15 cellular contexts compared by ENCODE assay signal in genomic region chr12:118480235-118480634, GRCh38.
DNase-seq lines count a peak whose midpoint lies in the region; ATAC-seq and TF ChIP-seq lines count a peak whose summit lies in the region.
"Had no signal": no experiment of that assay in that cellular context is flagged by ENCODE, and none has a peak within 500 bp of the region (broad histone marks: within the 10 kb centered on the region; RNA-seq: fewer than 3 reads in every experiment).

No MANE protein-coding gene starts in this region.

- H3K4me3 ChIP-seq in left ventricle myocardium inferior (no peak overlapping the region), brain microvascular endothelial cell (ENCODE audit: low read depth, low read length) (no peak overlapping the region)
- H3K4me3 ChIP-seq in naive thymus-derived CD4-positive, alpha-beta T cell (ENCODE audit: low read length): no peak overlapping the region
- H3K4me3 ChIP-seq: BLaER1 treated with 17β-estradiol and CSF1 and Interleukin-3, amounts not matched to agents 10 nM and 100 nM; GM23338 had no signal

- TF ChIP-seq CTCF in left ventricle myocardium inferior (IDR thresholded peaks at IDR 0.05; ENCODE audit: borderline replicate concordance) (no peak), brain microvascular endothelial cell (IDR thresholded peaks at IDR 0.05; ENCODE audit: low read depth, low read length, missing control alignments) (no peak)

- no peak for DNase-seq in Right ventricle myocardium superior
- DNase-seq in left ventricle myocardium inferior: no peak
- peak; percentile 35 for DNase-seq in brain microvascular endothelial cell
- peak; percentile 1 for DNase-seq in iris pigment epithelial cell (ENCODE audit: low read depth)
- DNase-seq in naive thymus-derived CD4-positive, alpha-beta T cell: no peak
- no peak for DNase-seq in NCI-H526 treated with DMSO at 0.1 percent for 48 hours (lab: John Stamatoyannopoulos, UW)
- DNase-seq: 8988T; Calu3; CD8-positive, alpha-beta T cell; DMS79 treated with DMSO at 0.1 percent for 48 hours; HCEC 1CT had no signal

- no peak overlapping the region for H3K4me3 Mint-ChIP-seq in naive thymus-derived CD4-positive, alpha-beta T cell
- H3K4me3 Mint-ChIP-seq: B cell; CD8-positive, alpha-beta T cell; GM23338 had no signal

- H3K4me1 Mint-ChIP-seq in naive thymus-derived CD4-positive, alpha-beta T cell: no peaks in the 10 kb centered on the region
- H3K4me1 Mint-ChIP-seq: B cell, GM23338 had no signal

- peaks cover 0 to 8% (median 3%) of the 10 kb centered on the region in 5 donors for H3K27me3 Mint-ChIP-seq in naive thymus-derived CD4-positive, alpha-beta T cell

- peak; percentile 60 for ATAC-seq in Right ventricle myocardium superior (ENCODE audit: poor library complexity)
- no peak for ATAC-seq in GM18909 (IDR thresholded peaks at IDR 0.05; ENCODE audit: poor library complexity, unreplicated experiment)
- no peak for ATAC-seq in naive thymus-derived CD4-positive, alpha-beta T cell
- ATAC-seq: CD8-positive, alpha-beta T cell; GM23338 had no signal

- POLR2A ChIA-PET in naive thymus-derived CD4-positive, alpha-beta T cell (lab: Charles Lee): no interaction called here

- in situ Hi-C loops in brain microvascular endothelial cell (cut with HindIII; ENCODE audit: low pct_ligation_motif_present, low sequenced_read_pairs): no loop called here

- H3K27ac Mint-ChIP-seq in naive thymus-derived CD4-positive, alpha-beta T cell: no peak overlapping the region
- H3K27ac Mint-ChIP-seq: B cell; CD8-positive, alpha-beta T cell; GM23338 had no signal

- no peaks in the 10 kb centered on the region for H3K36me3 ChIP-seq in left ventricle myocardium inferior
- no peaks in the 10 kb centered on the region for H3K36me3 ChIP-seq in brain microvascular endothelial cell (replicated peaks)
- no peaks in the 10 kb centered on the region for H3K36me3 ChIP-seq in naive thymus-derived CD4-positive, alpha-beta T cell (ENCODE audit: control insufficient read depth in 2 of 3, insufficient read depth in 3 of 3, low read length in 3 of 3)
- H3K36me3 ChIP-seq: BLaER1 treated with 17β-estradiol and CSF1 and Interleukin-3, amounts not matched to agents 10 nM and 100 nM had no signal

- CTCF ChIA-PET in naive thymus-derived CD4-positive, alpha-beta T cell (lab: Charles Lee): no interaction called here

- no peaks in the 10 kb centered on the region for H3K4me1 ChIP-seq in left ventricle myocardium inferior
- H3K4me1 ChIP-seq in naive thymus-derived CD4-positive, alpha-beta T cell (ENCODE audit: control insufficient read depth in 2 of 2, insufficient read depth in 2 of 2, low read length in 2 of 2): no peaks in the 10 kb centered on the region
- H3K4me1 ChIP-seq: BLaER1 treated with 17β-estradiol and CSF1 and Interleukin-3, amounts not matched to agents 10 nM and 100 nM had no signal

- no peak overlapping the region for H3K27ac ChIP-seq in left ventricle myocardium inferior (replicated peaks)
- no peak overlapping the region for H3K27ac ChIP-seq in brain microvascular endothelial cell
- H3K27ac ChIP-seq in naive thymus-derived CD4-positive, alpha-beta T cell (ENCODE audit: low read depth, low read length): no peak overlapping the region
- H3K27ac ChIP-seq: BLaER1 treated with 17β-estradiol and CSF1 and Interleukin-3, amounts not matched to agents 10 nM and 100 nM had no signal

- intact Hi-C loops in Right ventricle myocardium superior (cut with DNase I): no loop called here
- intact Hi-C loops in left ventricle myocardium inferior (cut with micrococcal nuclease): no loop called here
- intact Hi-C loops in naive thymus-derived CD4-positive, alpha-beta T cell (cut with micrococcal nuclease): no loop called here

- no peaks in the 10 kb centered on the region for H3K9me3 ChIP-seq in left ventricle myocardium inferior (replicated peaks)
- H3K9me3 ChIP-seq in naive thymus-derived CD4-positive, alpha-beta T cell (ENCODE audit: control insufficient read depth in 2 of 3, low read length in 3 of 3): no peaks in the 10 kb centered on the region
- H3K9me3 ChIP-seq: BLaER1 treated with 17β-estradiol and CSF1 and Interleukin-3, amounts not matched to agents 10 nM and 100 nM had no signal

- no peaks in the 10 kb centered on the region for H3K36me3 Mint-ChIP-seq in naive thymus-derived CD4-positive, alpha-beta T cell
- H3K36me3 Mint-ChIP-seq: CD8-positive, alpha-beta T cell had no signal

- H3K9me3 Mint-ChIP-seq in naive thymus-derived CD4-positive, alpha-beta T cell: peaks cover 0 to 3% (median 0%) of the 10 kb centered on the region in 11 donors
- H3K9me3 Mint-ChIP-seq: CD8-positive, alpha-beta T cell had no signal

- H3K27me3 ChIP-seq in left ventricle myocardium inferior (ENCODE audit: low read depth): no peaks in the 10 kb centered on the region
- H3K27me3 ChIP-seq in brain microvascular endothelial cell (replicated peaks): no peaks in the 10 kb centered on the region
- H3K27me3 ChIP-seq in naive thymus-derived CD4-positive, alpha-beta T cell (ENCODE audit: control insufficient read depth in 2 of 2, insufficient read depth in 2 of 2, low read length in 2 of 2): no peaks in the 10 kb centered on the region
- H3K27me3 ChIP-seq: BLaER1 treated with 17β-estradiol and CSF1 and Interleukin-3, amounts not matched to agents 10 nM and 100 nM had no signal

Comparison
In these comparisons a context has a peak if more than half of its experiments do, and no peak if none do; other contexts are left out.
1. DNase-seq: peak in brain microvascular endothelial cell (single experiment) and iris pigment epithelial cell (single experiment); none in Right ventricle myocardium superior (single experiment), left ventricle myocardium inferior (single experiment), naive thymus-derived CD4-positive, alpha-beta T cell (0 of 9) and NCI-H526 treated with DMSO at 0.1 percent for 48 hours (single experiment).